In the genomic region with DNA sequence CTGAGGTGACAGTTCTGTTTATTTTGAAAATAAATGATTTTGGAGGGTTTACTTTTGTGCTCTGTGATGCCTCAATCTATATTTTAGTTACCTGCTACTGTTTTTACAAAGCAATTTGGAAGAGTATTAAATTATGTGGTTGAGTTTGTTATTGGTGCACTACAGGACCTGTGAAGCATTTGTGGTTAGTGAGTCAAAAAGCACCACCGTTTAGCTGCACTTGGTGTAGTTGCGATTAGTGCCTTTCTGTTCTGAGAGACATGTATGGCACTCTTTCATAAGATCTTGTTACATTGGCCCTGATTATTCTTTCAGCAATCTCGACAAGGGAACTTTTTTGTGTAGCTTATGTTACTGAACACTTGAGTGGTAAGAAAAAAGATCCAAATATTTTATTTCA, we compare ENCODE assay signal across 1 cellular context.
TF ChIP-seq lines count a peak whose summit lies in the region.

No MANE protein-coding gene starts in this region.

TF ChIP-seq in GM12878, 131 proteins besides CTCF, POLR2A, EP300 and RAD21 (continued from another document):
- no peak for TF ChIP-seq RELB (IDR thresholded peaks at IDR 0.05; ENCODE audit: low read depth)
- no peak for TF ChIP-seq GABPA (IDR thresholded peaks at IDR 0.05; ENCODE audit: low read depth)
- TF ChIP-seq KDM1A (IDR thresholded peaks at IDR 0.05; ENCODE audit: borderline replicate concordance), result no peak
- TF ChIP-seq SMARCA5 (IDR thresholded peaks at IDR 0.05), result no peak
- no peak for TF ChIP-seq ZNF24 (IDR thresholded peaks at IDR 0.05)
- TF ChIP-seq SREBF2 (IDR thresholded peaks at IDR 0.05; ENCODE audit: low read length), result no peak
- no peak for TF ChIP-seq ASH2L (IDR thresholded peaks at IDR 0.05; ENCODE audit: borderline replicate concordance, low read depth)
- no peak for TF ChIP-seq POU2F2 (IDR thresholded peaks at IDR 0.05; ENCODE audit: borderline replicate concordance, low read depth, low read length)
- peak; percentile 72 for TF ChIP-seq MTA2 (IDR thresholded peaks at IDR 0.05; ENCODE audit: low read depth)
- TF ChIP-seq RUNX3 (IDR thresholded peaks at IDR 0.05; ENCODE audit: low read length), result peak; percentile 84
- TF ChIP-seq SUZ12 (IDR thresholded peaks at IDR 0.05; ENCODE audit: unreplicated experiment), result no peak
- no peak for TF ChIP-seq NR2C1 (IDR thresholded peaks at IDR 0.05)
- no peak for TF ChIP-seq FOXM1 (IDR thresholded peaks at IDR 0.05; ENCODE audit: low read depth, low read length)
- TF ChIP-seq NR2F1 (conservative IDR thresholded peaks at IDR 0.05), result 0 out of 2 replicates have a peak, but pooled peaks have one; percentile 14
- TF ChIP-seq, protein P1, sequence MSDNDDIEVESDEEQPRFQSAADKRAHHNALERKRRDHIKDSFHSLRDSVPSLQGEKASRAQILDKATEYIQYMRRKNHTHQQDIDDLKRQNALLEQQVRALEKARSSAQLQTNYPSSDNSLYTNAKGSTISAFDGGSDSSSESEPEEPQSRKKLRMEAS (IDR thresholded peaks at IDR 0.05; ENCODE audit: low read depth, low read length), result no peak
- TF ChIP-seq CBFB (IDR thresholded peaks at IDR 0.05; ENCODE audit: low read depth), result no peak
- TF ChIP-seq CHD2 (IDR thresholded peaks at IDR 0.05; ENCODE audit: borderline replicate concordance, low read depth, low read length), result no peak
- TF ChIP-seq SMAD1 (IDR thresholded peaks at IDR 0.05; ENCODE audit: low read depth, partially characterized antibody), result no peak
- no peak for TF ChIP-seq MXI1 (IDR thresholded peaks at IDR 0.05; ENCODE audit: low read depth, low read length)
- no peak for TF ChIP-seq MYC (IDR thresholded peaks at IDR 0.05; ENCODE audit: insufficient read depth, insufficient read length, insufficient replicate concordance, low read length, severe bottlenecking)
- TF ChIP-seq MTA3 (IDR thresholded peaks at IDR 0.05; ENCODE audit: borderline replicate concordance, low read length), result no peak
- no peak for TF ChIP-seq NFXL1 (IDR thresholded peaks at IDR 0.05; ENCODE audit: borderline replicate concordance)
- no peak for TF ChIP-seq CBX5 (IDR thresholded peaks at IDR 0.05; ENCODE audit: low read depth)
- no peak for TF ChIP-seq ETV6 (conservative IDR thresholded peaks at IDR 0.05 in 1 of 2, IDR thresholded peaks at IDR 0.05 in 1 of 2; ENCODE audit: borderline replicate concordance in 1 of 2, low read depth in 1 of 2)
- TF ChIP-seq IRF4 (IDR thresholded peaks at IDR 0.05; ENCODE audit: low read depth, low read length), result peak; percentile 81
- TF ChIP-seq BMI1 (IDR thresholded peaks at IDR 0.05; ENCODE audit: borderline replicate concordance), result no peak
- no peak for TF ChIP-seq HDAC6 (IDR thresholded peaks at IDR 0.05; ENCODE audit: unreplicated experiment)
- TF ChIP-seq, protein P2, sequence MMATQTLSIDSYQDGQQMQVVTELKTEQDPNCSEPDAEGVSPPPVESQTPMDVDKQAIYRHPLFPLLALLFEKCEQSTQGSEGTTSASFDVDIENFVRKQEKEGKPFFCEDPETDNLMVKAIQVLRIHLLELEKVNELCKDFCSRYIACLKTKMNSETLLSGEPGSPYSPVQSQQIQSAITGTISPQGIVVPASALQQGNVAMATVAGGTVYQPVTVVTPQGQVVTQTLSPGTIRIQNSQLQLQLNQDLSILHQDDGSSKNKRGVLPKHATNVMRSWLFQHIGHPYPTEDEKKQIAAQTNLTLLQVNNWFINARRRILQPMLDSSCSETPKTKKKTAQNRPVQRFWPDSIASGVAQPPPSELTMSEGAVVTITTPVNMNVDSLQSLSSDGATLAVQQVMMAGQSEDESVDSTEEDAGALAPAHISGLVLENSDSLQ (IDR thresholded peaks at IDR 0.05), result no peak; the same call in 1 of the 2 replicates
